Comparison of ENCODE assay signal across 1 cellular context in genomic region chr1:37471345-37472231, GRCh38.
TF ChIP-seq lines count a peak whose summit lies in the region.

No MANE protein-coding gene starts in this region.

TF ChIP-seq in H1, 55 proteins besides CTCF, POLR2A, EP300 and RAD21 (continued from another document):
- TF ChIP-seq SIRT6 (IDR thresholded peaks at IDR 0.05; ENCODE audit: low read length): no peak
- TF ChIP-seq RXRA (IDR thresholded peaks at IDR 0.05; ENCODE audit: insufficient read depth, low read depth, low read length): no peak
- peak; percentile 70; the same call in 1 of the 2 replicates for TF ChIP-seq ATF2 (IDR thresholded peaks at IDR 0.05; ENCODE audit: low read length)
- peak; percentile 28; the same call in 1 of the 2 replicates for TF ChIP-seq BACH1 (IDR thresholded peaks at IDR 0.05; ENCODE audit: low read length)
- no peak for TF ChIP-seq TAF7 (optimal IDR thresholded peaks at IDR 0.05; ENCODE audit: borderline replicate concordance, low read depth, low read length)
- no peak for TF ChIP-seq ASH2L (IDR thresholded peaks at IDR 0.05; ENCODE audit: low read length)
- TF ChIP-seq CHD1 (IDR thresholded peaks at IDR 0.05; ENCODE audit: low read depth, low read length): no peak
- no peak for TF ChIP-seq POU5F1 (IDR thresholded peaks at IDR 0.05; ENCODE audit: low read depth, low read length)
- TF ChIP-seq CHD2 (IDR thresholded peaks at IDR 0.05; ENCODE audit: low read length): no peak
- TF ChIP-seq CEBPB (IDR thresholded peaks at IDR 0.05; ENCODE audit: low read depth, low read length): no peak
- TF ChIP-seq RBBP5 (IDR thresholded peaks at IDR 0.05; ENCODE audit: borderline replicate concordance, low read depth, low read length): no peak
- TF ChIP-seq USF2 (IDR thresholded peaks at IDR 0.05; ENCODE audit: low read length): no peak
- no peak for TF ChIP-seq YY1 (IDR thresholded peaks at IDR 0.05; ENCODE audit: low read depth, low read length)
- no peak for TF ChIP-seq CBX8 (IDR thresholded peaks at IDR 0.05; ENCODE audit: borderline replicate concordance, low read depth, low read length)
- no peak for TF ChIP-seq KDM4A (IDR thresholded peaks at IDR 0.05; ENCODE audit: low read depth, low read length, severe bottlenecking)
- TF ChIP-seq EZH2 (IDR thresholded peaks at IDR 0.05; ENCODE audit: low read depth, low read length, severe bottlenecking): no peak
- TF ChIP-seq JUND (IDR thresholded peaks at IDR 0.05; ENCODE audit: low read length): peak; percentile 96
- peak; percentile 38; the same call in 1 of the 2 replicates for TF ChIP-seq MAFK (IDR thresholded peaks at IDR 0.05; ENCODE audit: low read depth, low read length)
- no peak for TF ChIP-seq GTF2F1 (IDR thresholded peaks at IDR 0.05; ENCODE audit: borderline replicate concordance, low read depth, low read length)
- no peak for TF ChIP-seq KDM1A (IDR thresholded peaks at IDR 0.05; ENCODE audit: borderline replicate concordance, low read length)
- TF ChIP-seq BCL11A (IDR thresholded peaks at IDR 0.05; ENCODE audit: low read depth in 2 of 2, low read length in 2 of 2): no peak
- no peak for TF ChIP-seq CREB1 (IDR thresholded peaks at IDR 0.05)
- TF ChIP-seq ATF3 (IDR thresholded peaks at IDR 0.05; ENCODE audit: insufficient read depth, low read depth, low read length): no peak
- no peak for TF ChIP-seq TCF12 (IDR thresholded peaks at IDR 0.05; ENCODE audit: low read depth, low read length)
- no peak for TF ChIP-seq SP4 (IDR thresholded peaks at IDR 0.05; ENCODE audit: low read length)
- no peak for TF ChIP-seq CTBP2 (IDR thresholded peaks at IDR 0.05; ENCODE audit: borderline replicate concordance, insufficient read depth, insufficient read length, low read length)
